Comparison of ENCODE assay signal across 8 cellular contexts in the genomic region with DNA sequence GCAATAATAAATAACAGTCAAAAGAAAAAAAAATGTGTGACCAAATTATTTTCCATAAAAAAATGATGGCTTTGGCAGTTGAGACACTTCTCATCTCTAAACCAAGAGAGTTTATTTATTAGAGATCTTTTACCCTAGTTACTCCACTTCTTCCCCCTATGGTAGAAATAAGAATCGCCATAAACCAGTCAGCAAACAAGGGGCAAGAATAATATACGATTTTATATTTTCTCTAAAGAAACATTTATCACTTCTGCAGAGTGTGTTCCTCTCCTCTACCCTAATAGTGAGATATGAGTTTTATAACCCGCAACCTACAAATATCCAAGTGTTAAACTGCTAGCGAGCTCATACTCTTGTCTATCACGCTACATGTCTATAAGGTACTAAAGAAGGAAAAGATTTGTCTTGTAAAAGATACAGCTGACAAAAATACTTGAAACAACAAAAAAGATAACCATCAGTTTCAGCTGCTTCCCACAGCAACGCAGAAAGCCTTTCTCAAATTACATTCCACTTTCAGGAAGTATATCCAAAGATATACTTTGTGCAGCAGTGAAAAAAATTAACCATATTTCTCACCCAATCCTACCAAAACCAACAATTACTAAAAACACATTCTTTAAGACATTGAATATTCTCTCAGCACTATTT. TPM values are rescaled to one million over a fixed set of nuclear protein-coding genes. Genes with fewer than 3 reads are reported as not detected.
A peak's percentile ranks its signal among the peaks of the same experiment; 100 is the strongest.
DNase-seq lines count a peak whose midpoint lies in the region; ATAC-seq and TF ChIP-seq lines count a peak whose summit lies in the region.

No MANE protein-coding gene starts in this region.

- no peaks in the 10 kb centered on the region for H3K9me3 ChIP-seq in subcutaneous abdominal adipose tissue (ENCODE audit: control insufficient read depth in 5 of 5, low read length in 5 of 5)

- peaks cover 0 to 30% (median 29%) of the 10 kb centered on the region in 5 donors for H3K4me1 ChIP-seq in subcutaneous abdominal adipose tissue (ENCODE audit: control insufficient read depth in 5 of 5, insufficient read depth in 5 of 5, low read length in 5 of 5)

- H3K9ac ChIP-seq in subcutaneous abdominal adipose tissue (ENCODE audit: low read length in 5 of 5) = peak overlapping the region; percentile 88 to 97 (median 91)

- H3K36me3 ChIP-seq in subcutaneous abdominal adipose tissue (ENCODE audit: control insufficient read depth in 5 of 5, insufficient read depth in 5 of 5, low read length in 5 of 5) = peaks cover 3 to 30% (median 22%) of the 10 kb centered on the region in 5 donors

- DNase-seq in NCI-H2171 treated with DMSO at 0.1 percent for 48 hours (lab: John Stamatoyannopoulos, UW) = peak; percentile 19
- DNase-seq in NCI-H2171 (lab: John Stamatoyannopoulos, UW) = no peak
- peak; percentile 8 for DNase-seq in SW480 (ENCODE audit: low spot score)
- peak in 1 of 2 donors; percentile 25 for DNase-seq in foreskin fibroblast

- no peaks in the 10 kb centered on the region for H3K27me3 ChIP-seq in subcutaneous abdominal adipose tissue (ENCODE audit: control insufficient read depth in 5 of 5, insufficient read depth in 4 of 5, low read length in 5 of 5)

- H3K4me3 ChIP-seq in foreskin fibroblast (ENCODE audit: low read depth in 1 of 2, low read length in 2 of 2) = peak overlapping the region; percentile 84 to 88
- H3K4me3 ChIP-seq in subcutaneous abdominal adipose tissue (ENCODE audit: low read depth in 1 of 5, low read length in 5 of 5) = peak overlapping the region; percentile 87 to 94 (median 89)

- no peak for ATAC-seq in GM19023 (IDR thresholded peaks at IDR 0.05; ENCODE audit: unreplicated experiment)
- ATAC-seq in esophagus mucosa = no peak
- no peak for ATAC-seq in HG03378 (IDR thresholded peaks at IDR 0.05; ENCODE audit: unreplicated experiment)

- no peak for TF ChIP-seq CTCF in foreskin fibroblast (IDR thresholded peaks at IDR 0.05; ENCODE audit: low read depth, low read length)

- no peak overlapping the region for H3K27ac ChIP-seq in subcutaneous abdominal adipose tissue (ENCODE audit: low read depth, low read length)

RNA-seq across cellular contexts. Expression of a gene that starts 2.2 kb away (rescaled TPM):
- 12.6 TPM for total RNA-seq in esophagus mucosa

RNA-seq across cellular contexts. Expression of a gene that starts 58.2 kb away (rescaled TPM):
- total RNA-seq in esophagus mucosa = 93.9 TPM
